ENCODE assay signal across 19 cellular contexts in the genomic region with DNA sequence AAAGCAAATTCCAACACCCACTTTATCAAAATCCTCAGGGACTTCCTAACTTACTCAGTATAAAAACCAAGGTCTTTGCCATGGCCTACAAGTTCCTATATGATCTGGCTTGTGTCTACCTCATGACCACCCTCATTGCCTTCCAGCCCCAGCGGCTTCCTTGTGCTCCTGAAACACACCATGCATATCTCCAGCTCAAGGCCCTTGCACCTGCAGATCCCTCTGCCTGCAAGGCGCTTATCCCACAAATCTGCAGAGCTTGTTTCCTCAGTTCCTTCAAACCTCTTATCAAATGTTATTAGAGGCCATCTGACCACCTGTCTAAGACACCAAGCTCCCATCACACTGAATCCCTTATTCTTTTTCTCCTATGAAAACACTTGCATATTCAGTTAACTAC. TPM values are rescaled to one million over a fixed set of nuclear protein-coding genes. Genes with fewer than 3 reads are reported as not detected.
DNase-seq lines count a peak whose midpoint lies in the region; ATAC-seq and TF ChIP-seq lines count a peak whose summit lies in the region.
"Had no signal": no experiment of that assay in that cellular context is flagged by ENCODE, and none has a peak within 500 bp of the region (broad histone marks: within the 10 kb centered on the region; RNA-seq: fewer than 3 reads in every experiment).

No MANE protein-coding gene starts in this region.

- H3K9me3 ChIP-seq in HCT116 (ENCODE audit: control insufficient read depth in 1 of 2, insufficient read depth in 1 of 2, low read depth in 1 of 2, low read length in 2 of 2) (no peaks in the 10 kb centered on the region), osteoblast (ENCODE audit: low read depth, low read length) (no peaks in the 10 kb centered on the region), upper lobe of right lung (no peaks in the 10 kb centered on the region)
- H3K9me3 ChIP-seq: A549, Peyer's patch had no signal

- H3K27me3 ChIP-seq in HCT116 (ENCODE audit: insufficient read depth, low read length) (no peaks in the 10 kb centered on the region), osteoblast (ENCODE audit: insufficient read depth, low read length) (no peaks in the 10 kb centered on the region), upper lobe of right lung (no peaks in the 10 kb centered on the region)
- H3K27me3 ChIP-seq: Peyer's patch had no signal

- no peak for TF ChIP-seq RAD21 in HCT116 (IDR thresholded peaks at IDR 0.05; ENCODE audit: low read depth)

- TF ChIP-seq CTCF in HCT116 (IDR thresholded peaks at IDR 0.05 in 2 of 3, conservative IDR thresholded peaks at IDR 0.05 in 1 of 3; ENCODE audit: borderline replicate concordance in 1 of 3, insufficient read depth in 1 of 3, low read depth in 2 of 3, low read length in 2 of 3) (no peak), chondrocyte (IDR thresholded peaks at IDR 0.05) (no peak), osteoblast (IDR thresholded peaks at IDR 0.05; ENCODE audit: extremely low read depth, low read depth, low read length) (no peak), upper lobe of right lung (IDR thresholded peaks at IDR 0.05) (no peak)

- H4K20me1 ChIP-seq in HCT116 (ENCODE audit: insufficient read depth) (no peaks in the 10 kb centered on the region), osteoblast (ENCODE audit: insufficient read depth, low read length) (peaks cover 28% of the 10 kb centered on the region)

- RAD21 ChIA-PET in HCT116 (lab: Charles Lee; ENCODE audit: low non-redundant PET in 1 of 2, low total read pairs in 2 of 2, uncharacterized antibody in 2 of 2, unreplicated experiment in 2 of 2): no interaction called here

- H3K4me3 ChIP-seq in HCT116 (replicated peaks in 1 of 2; ENCODE audit: low read depth in 1 of 2, low read length in 2 of 2) (no peak overlapping the region), osteoblast (ENCODE audit: insufficient read depth, low read length) (no peak overlapping the region), upper lobe of right lung (no peak overlapping the region)
- H3K4me3 ChIP-seq: A549, GM23338, K562, Peyer's patch had no signal

- no peaks in the 10 kb centered on the region for H3K9me2 ChIP-seq in HCT116 (ENCODE audit: insufficient read depth)

- no peak for TF ChIP-seq POLR2A in HCT116 (IDR thresholded peaks at IDR 0.05; ENCODE audit: borderline replicate concordance, extremely low read depth, insufficient read depth, insufficient read length)

- H3K36me3 ChIP-seq in HCT116 (ENCODE audit: control insufficient read depth in 1 of 2, insufficient read depth in 2 of 2, low read length in 2 of 2) (no peaks in the 10 kb centered on the region), osteoblast (ENCODE audit: insufficient read depth, low read length) (no peaks in the 10 kb centered on the region), upper lobe of right lung (no peaks in the 10 kb centered on the region)
- H3K36me3 ChIP-seq: Peyer's patch had no signal

- H3K36me3 Mint-ChIP-seq in chondrocyte (ENCODE audit: low read depth): peaks cover 4% of the 10 kb centered on the region
- H3K36me3 Mint-ChIP-seq: CD14-positive monocyte had no signal

- no peaks in the 10 kb centered on the region for H3K9me3 Mint-ChIP-seq in chondrocyte (ENCODE audit: low read depth)
- H3K9me3 Mint-ChIP-seq in stimulated activated naive CD8-positive, alpha-beta T cell treated with anti-CD3 and anti-CD28 coated beads, Interleukin-15, amount 100 ng/mL, for 72 hours: no peaks in the 10 kb centered on the region
- H3K9me3 Mint-ChIP-seq: CD14-positive monocyte, GM23338 had no signal

- peak; percentile 28 for DNase-seq in Ammon's horn (ENCODE audit: low spot score)
- DNase-seq in HCT116 (ENCODE audit: low read depth, low spot score): no peak
- no peak for DNase-seq in chondrocyte (ENCODE audit: low spot score)
- DNase-seq in osteoblast (ENCODE audit: insufficient read length, low spot score, missing footprints): peak; percentile 26
- no peak for DNase-seq in stimulated activated naive CD8-positive, alpha-beta T cell treated with anti-CD3 and anti-CD28 coated beads, Interleukin-15, amount 100 ng/mL, for 72 hours
- no peak for DNase-seq in globus pallidus (ENCODE audit: low spot score)
- DNase-seq in upper lobe of right lung: no peak
- DNase-seq: DMS79, NCI-H146, NCI-H446, NCI-H774, Peyer's patch, Right ventricle myocardium superior had no signal

- POLR2A ChIA-PET in HCT116 (lab: Charles Lee): no interaction called here

- intact Hi-C loops in HCT116 (cut with micrococcal nuclease): no loop called here
- intact Hi-C loops in upper lobe of right lung (cut with DNase I): no loop called here

- no peak overlapping the region for H2AFZ ChIP-seq in HCT116 (ENCODE audit: low read depth, low read length, poor library complexity, severe bottlenecking)
- no peak overlapping the region for H2AFZ ChIP-seq in osteoblast (ENCODE audit: low read length)
- H2AFZ ChIP-seq: GM23338 had no signal

- no peak overlapping the region for H3K4me3 Mint-ChIP-seq in chondrocyte (ENCODE audit: unreplicated experiment)
- H3K4me3 Mint-ChIP-seq in stimulated activated naive CD8-positive, alpha-beta T cell treated with anti-CD3 and anti-CD28 coated beads, Interleukin-15, amount 100 ng/mL, for 72 hours: no peak overlapping the region
- H3K4me3 Mint-ChIP-seq: CD14-positive monocyte, GM23338 had no signal

- H3K27me3 Mint-ChIP-seq in chondrocyte (ENCODE audit: low read depth): no peaks in the 10 kb centered on the region
- no peaks in the 10 kb centered on the region for H3K27me3 Mint-ChIP-seq in stimulated activated naive CD8-positive, alpha-beta T cell treated with anti-CD3 and anti-CD28 coated beads, Interleukin-15, amount 100 ng/mL, for 72 hours

- H3K9ac ChIP-seq in HCT116 (ENCODE audit: low read length): no peak overlapping the region

- H3K27ac ChIP-seq in HCT116 (ENCODE audit: low read depth, low read length): no peak overlapping the region
- H3K27ac ChIP-seq in osteoblast (ENCODE audit: low read depth, low read length): no peak overlapping the region
- H3K27ac ChIP-seq in upper lobe of right lung: no peak overlapping the region
- H3K27ac ChIP-seq: A549, HL-60, Peyer's patch had no signal

- H3K79me2 ChIP-seq in HCT116 (ENCODE audit: insufficient read depth, low read length) (no peaks in the 10 kb centered on the region), osteoblast (ENCODE audit: insufficient read depth, low read length) (peaks cover 65% of the 10 kb centered on the region)

- ATAC-seq in HCT116: no peak
- ATAC-seq in stimulated activated naive CD8-positive, alpha-beta T cell treated with anti-CD3 and anti-CD28 coated beads, Interleukin-15, amount 100 ng/mL, for 72 hours: no peak
- no peak for ATAC-seq in upper lobe of right lung
- no peak for ATAC-seq in GM19463 (IDR thresholded peaks at IDR 0.05; ENCODE audit: unreplicated experiment)
- ATAC-seq: A549, GM23338, K562 had no signal

- TSS peak; percentile 4 for BruUV-seq in HCT116 (replicated peaks; lab: Mats Ljungman, UMichigan)

- H3K4me1 ChIP-seq in HCT116 (ENCODE audit: control insufficient read depth in 1 of 2, insufficient read depth in 2 of 2, low read length in 2 of 2) (peaks cover 21 to 29% of the 10 kb centered on the region in 2 experiments), osteoblast (ENCODE audit: insufficient read depth, low read length) (peaks cover 24% of the 10 kb centered on the region), upper lobe of right lung (peaks cover 22% of the 10 kb centered on the region)

- CTCF ChIA-PET in HCT116 (lab: Charles Lee): interaction anchor here (1.2 to 1.5 kb wide), 2 partner anchors 86 to 185 kb away, joined by 3 to 4 read pairs; no protein-coding TSS in a partner anchor

- peaks cover 58% of the 10 kb centered on the region for H3K4me1 Mint-ChIP-seq in chondrocyte (ENCODE audit: low read depth)
- peaks cover 62% of the 10 kb centered on the region for H3K4me1 Mint-ChIP-seq in stimulated activated naive CD8-positive, alpha-beta T cell treated with anti-CD3 and anti-CD28 coated beads, Interleukin-15, amount 100 ng/mL, for 72 hours

- H3K27ac Mint-ChIP-seq in chondrocyte (ENCODE audit: unreplicated experiment): peak overlapping the region; percentile 57
- H3K27ac Mint-ChIP-seq in stimulated activated naive CD8-positive, alpha-beta T cell treated with anti-CD3 and anti-CD28 coated beads, Interleukin-15, amount 100 ng/mL, for 72 hours: no peak overlapping the region
- H3K27ac Mint-ChIP-seq: GM23338 had no signal

- H3K4me2 ChIP-seq in HCT116 (ENCODE audit: low read length): no peak overlapping the region
- no peak overlapping the region for H3K4me2 ChIP-seq in osteoblast (ENCODE audit: insufficient read depth, low read length)
- H3K4me2 ChIP-seq: A549, GM23338 had no signal

TF ChIP-seq in HCT116, 20 proteins besides CTCF, POLR2A, EP300 and RAD21:
- TF ChIP-seq REST (IDR thresholded peaks at IDR 0.05; ENCODE audit: low read depth): no peak
- TF ChIP-seq TCF7L2 (IDR thresholded peaks at IDR 0.05; ENCODE audit: borderline replicate concordance, extremely low read depth, insufficient read depth, insufficient read length): no peak

RNA-seq across cellular contexts. Expression of gene BBS2, which starts 2.6 kb away (rescaled TPM):
- total RNA-seq in HCT116 (2021; ENCODE audit: unreplicated experiment): 26.7 TPM
- 23.7 and 23.8 TPM in 2 replicates for polyA plus RNA-seq in HCT116 (2012)
- total RNA-seq in chondrocyte: 32.6 to 47.0 TPM (median 36.9 TPM) in 3 replicates
- total RNA-seq in osteoblast: 62.2 and 77.5 TPM in 2 replicates
- total RNA-seq in upper lobe of right lung: 29.5 TPM

RNA-seq across cellular contexts. Expression of gene MT4, which starts 47.7 kb away (rescaled TPM):
- total RNA-seq in HCT116 (2021; ENCODE audit: unreplicated experiment) (not detected), chondrocyte (not detected in 3 replicates), osteoblast (not detected in 2 replicates), upper lobe of right lung (not detected)
- polyA plus RNA-seq in HCT116 (2012): not detected in 2 replicates
- total RNA-seq: GM23338, K562, Peyer's patch, Right ventricle myocardium superior had no signal
- polyA plus RNA-seq: A549, CD14-positive monocyte, GM23338, K562 had no signal

Comparison
In these comparisons a context has a peak if more than half of its experiments do, and no peak if none do; other contexts are left out.
1. DNase-seq: peak in Ammon's horn (single experiment) and osteoblast (single experiment); none in HCT116 (single experiment), chondrocyte (single experiment), stimulated activated naive CD8-positive, alpha-beta T cell treated with anti-CD3 and anti-CD28 coated beads, Interleukin-15, amount 100 ng/mL, for 72 hours (0 of 2), globus pallidus (single experiment) and upper lobe of right lung (single experiment).